In genomic region chr4:137530176-137530575, GRCh38 we compare ENCODE assay signal across 11 cellular contexts. TPM values are rescaled to one million over a fixed set of nuclear protein-coding genes. Genes with fewer than 3 reads are reported as not detected.
DNase-seq lines count a peak whose midpoint lies in the region; ATAC-seq and TF ChIP-seq lines count a peak whose summit lies in the region.
"Had no signal": no experiment of that assay in that cellular context is flagged by ENCODE, and none has a peak within 500 bp of the region (broad histone marks: within the 10 kb centered on the region; RNA-seq: fewer than 3 reads in every experiment).

No MANE protein-coding gene starts in this region.

- DNase-seq in AG04450 (ENCODE audit: low read depth, low spot score) (no peak), fibroblast of gingiva (ENCODE audit: low read depth) (peak; percentile 85), ovary (no peak)
- no peak for DNase-seq in activated CD4-positive, alpha-beta T cell treated with anti-CD3 and anti-CD28 coated beads, Interleukin-2, amount 10 ng/mL, durations not matched to agents 24 days and 14 days
- no peak for DNase-seq in activated CD8-positive, alpha-beta memory T cell treated with anti-CD3 and anti-CD28 coated beads, Interleukin-2, amount 10 ng/mL, durations not matched to agents 7 days and 5 days
- DNase-seq: activated CD4-positive, CD25-positive, alpha-beta regulatory T cell treated with anti-CD3 and anti-CD28 coated beads, Interleukin-2, amount 50 U/mL, for 72 hours; NCI-H1417 had no signal

- H3K4me1 Mint-ChIP-seq in activated CD4-positive, alpha-beta T cell treated with anti-CD3 and anti-CD28 coated beads, Interleukin-2, amount 10 ng/mL, durations not matched to agents 24 days and 14 days, result no peaks in the 10 kb centered on the region
- H3K4me1 Mint-ChIP-seq in activated CD8-positive, alpha-beta memory T cell treated with anti-CD3 and anti-CD28 coated beads, Interleukin-2, amount 10 ng/mL, durations not matched to agents 7 days and 5 days, result no peaks in the 10 kb centered on the region
- H3K4me1 Mint-ChIP-seq: CD14-positive monocyte had no signal

- H3K4me3 ChIP-seq in AG04450 (ENCODE audit: low read depth, low read length), result peak overlapping the region; percentile 77
- peak overlapping the region; percentile 58 for H3K4me3 ChIP-seq in ovary

- TF ChIP-seq CTCF in AG04450 (IDR thresholded peaks at IDR 0.05; ENCODE audit: low read depth, low read length) (no peak), ovary (IDR thresholded peaks at IDR 0.05) (no peak)

- POLR2A ChIA-PET in AG04450 (lab: Yijun Ruan, JAX), result interaction anchor here (1.0 to 3.5 kb wide), 2 partner anchors 133 to 173 kb away, joined by 4 to 21 read pairs; no protein-coding TSS in a partner anchor

- H3K27ac Mint-ChIP-seq in activated CD4-positive, alpha-beta T cell treated with anti-CD3 and anti-CD28 coated beads, Interleukin-2, amount 10 ng/mL, durations not matched to agents 24 days and 14 days, result no peak overlapping the region
- H3K27ac Mint-ChIP-seq in activated CD8-positive, alpha-beta memory T cell treated with anti-CD3 and anti-CD28 coated beads, Interleukin-2, amount 10 ng/mL, durations not matched to agents 7 days and 5 days, result no peak overlapping the region
- H3K27ac Mint-ChIP-seq: CD14-positive monocyte had no signal

- no peak for TF ChIP-seq RAD21 in Ishikawa (IDR thresholded peaks at IDR 0.05; ENCODE audit: low read depth)

- H3K4me1 ChIP-seq in ovary (ENCODE audit: insufficient read depth), result peaks cover 3% of the 10 kb centered on the region

- H3K36me3 ChIP-seq in ovary, result no peaks in the 10 kb centered on the region

- TF ChIP-seq EP300 in Ishikawa (IDR thresholded peaks at IDR 0.05; ENCODE audit: borderline replicate concordance) (no peak), ovary (IDR thresholded peaks at IDR 0.05) (no peak)

- H3K9me3 ChIP-seq in AG04450 (ENCODE audit: control insufficient read depth, insufficient read depth, low read length) (no peaks in the 10 kb centered on the region), ovary (no peaks in the 10 kb centered on the region)

- ATAC-seq in HG03280 (IDR thresholded peaks at IDR 0.05; ENCODE audit: unreplicated experiment), result no peak
- no peak for ATAC-seq in GM18517 (IDR thresholded peaks at IDR 0.05; ENCODE audit: unreplicated experiment)
- ATAC-seq in activated CD8-positive, alpha-beta memory T cell treated with anti-CD3 and anti-CD28 coated beads, Interleukin-2, amount 10 ng/mL, durations not matched to agents 7 days and 5 days, result no peak

- intact Hi-C loops in ovary (cut with DNase I), result no loop called here
- intact Hi-C loops in activated CD4-positive, alpha-beta T cell treated with anti-CD3 and anti-CD28 coated beads, Interleukin-2, amount 10 ng/mL, durations not matched to agents 24 days and 14 days (cut with micrococcal nuclease), result no loop called here

- H3K27ac ChIP-seq in AG04450 (ENCODE audit: low read depth, low read length) (no peak overlapping the region), ovary (peak overlapping the region in 1 of 2 donors; percentile 94)

- no peaks in the 10 kb centered on the region for H3K36me3 Mint-ChIP-seq in activated CD4-positive, alpha-beta T cell treated with anti-CD3 and anti-CD28 coated beads, Interleukin-2, amount 10 ng/mL, durations not matched to agents 24 days and 14 days (ENCODE audit: low read depth)
- no peaks in the 10 kb centered on the region for H3K36me3 Mint-ChIP-seq in activated CD8-positive, alpha-beta memory T cell treated with anti-CD3 and anti-CD28 coated beads, Interleukin-2, amount 10 ng/mL, durations not matched to agents 7 days and 5 days
- H3K36me3 Mint-ChIP-seq: CD14-positive monocyte had no signal

- no peaks in the 10 kb centered on the region for H3K9me3 Mint-ChIP-seq in activated CD4-positive, alpha-beta T cell treated with anti-CD3 and anti-CD28 coated beads, Interleukin-2, amount 10 ng/mL, durations not matched to agents 24 days and 14 days
- H3K9me3 Mint-ChIP-seq in activated CD8-positive, alpha-beta memory T cell treated with anti-CD3 and anti-CD28 coated beads, Interleukin-2, amount 10 ng/mL, durations not matched to agents 7 days and 5 days (ENCODE audit: low read depth), result no peaks in the 10 kb centered on the region

- no peak overlapping the region for H3K4me3 Mint-ChIP-seq in activated CD4-positive, alpha-beta T cell treated with anti-CD3 and anti-CD28 coated beads, Interleukin-2, amount 10 ng/mL, durations not matched to agents 24 days and 14 days
- H3K4me3 Mint-ChIP-seq in activated CD8-positive, alpha-beta memory T cell treated with anti-CD3 and anti-CD28 coated beads, Interleukin-2, amount 10 ng/mL, durations not matched to agents 7 days and 5 days, result no peak overlapping the region
- H3K4me3 Mint-ChIP-seq: CD14-positive monocyte had no signal

- CTCF ChIA-PET in AG04450 (lab: Charles Lee), result interaction anchor here (1.0 kb wide), 1 partner anchor 406 kb away, joined by 3 read pairs; no protein-coding TSS in a partner anchor
- CTCF ChIA-PET in activated CD8-positive, alpha-beta memory T cell treated with anti-CD3 and anti-CD28 coated beads, Interleukin-2, amount 10 ng/mL, durations not matched to agents 7 days and 5 days (lab: Charles Lee), result no interaction called here

- TF ChIP-seq POLR2A in ovary (IDR thresholded peaks at IDR 0.05), result no peak

- 13 to 25% (median 14%) methylated on average over 7 of the region's 7 CpGs for WGBS in ovary, 3 donors

- peaks cover 2% of the 10 kb centered on the region for H3K27me3 Mint-ChIP-seq in activated CD4-positive, alpha-beta T cell treated with anti-CD3 and anti-CD28 coated beads, Interleukin-2, amount 10 ng/mL, durations not matched to agents 24 days and 14 days
- no peaks in the 10 kb centered on the region for H3K27me3 Mint-ChIP-seq in activated CD8-positive, alpha-beta memory T cell treated with anti-CD3 and anti-CD28 coated beads, Interleukin-2, amount 10 ng/mL, durations not matched to agents 7 days and 5 days

- H3K27me3 ChIP-seq in AG04450 (ENCODE audit: control insufficient read depth, insufficient read depth, low read length) (no peaks in the 10 kb centered on the region), ovary (no peaks in the 10 kb centered on the region)

TF ChIP-seq in Ishikawa, 13 proteins besides CTCF, POLR2A, EP300 and RAD21:
- TF ChIP-seq CEBPB (IDR thresholded peaks at IDR 0.05) (0 out of 2 replicates have a peak, but pooled peaks have one; percentile 38), CREB1 (IDR thresholded peaks at IDR 0.05; ENCODE audit: low read depth) (no peak), FOXM1 (IDR thresholded peaks at IDR 0.05; ENCODE audit: borderline replicate concordance, low read depth) (no peak)

RNA-seq across cellular contexts. Expression of gene PCDH18, which starts 2.1 kb away (rescaled TPM):
- polyA plus RNA-seq in AG04450 (2011; rRNA removed), result 204 and 255 TPM in 2 replicates
- polyA minus RNA-seq in AG04450 (2011; rRNA and poly(A)+ RNA removed), result 496 and 512 TPM in 2 replicates
- 10 to 100 TPM; 14.1 to 25.1 (median 15.2) TPM for total RNA-seq in ovary
- 10 to 100 TPM; 26.5 to 48.4 TPM for polyA plus RNA-seq in ovary
- not detected in 2 replicates for total RNA-seq in activated CD4-positive, alpha-beta T cell treated with anti-CD3 and anti-CD28 coated beads, Interleukin-2, amount 10 ng/mL, durations not matched to agents 24 days and 14 days
- total RNA-seq in activated CD8-positive, alpha-beta memory T cell treated with anti-CD3 and anti-CD28 coated beads, Interleukin-2, amount 10 ng/mL, durations not matched to agents 7 days and 5 days, result not detected
- polyA plus RNA-seq: CD14-positive monocyte had no signal

Comparison
In these comparisons a context has a peak if more than half of its experiments do, and no peak if none do; other contexts are left out.
1. RNA of gene PCDH18, which starts 2.1 kb away (total RNA-seq): 14.1 to 25.1 TPM in ovary; not detected in activated CD8-positive, alpha-beta memory T cell treated with anti-CD3 and anti-CD28 coated beads, Interleukin-2, amount 10 ng/mL, durations not matched to agents 7 days and 5 days and not detected in activated CD4-positive, alpha-beta T cell treated with anti-CD3 and anti-CD28 coated beads, Interleukin-2, amount 10 ng/mL, durations not matched to agents 24 days and 14 days; every median in the first group is over 10 times any median in the second.